In the genomic region with DNA sequence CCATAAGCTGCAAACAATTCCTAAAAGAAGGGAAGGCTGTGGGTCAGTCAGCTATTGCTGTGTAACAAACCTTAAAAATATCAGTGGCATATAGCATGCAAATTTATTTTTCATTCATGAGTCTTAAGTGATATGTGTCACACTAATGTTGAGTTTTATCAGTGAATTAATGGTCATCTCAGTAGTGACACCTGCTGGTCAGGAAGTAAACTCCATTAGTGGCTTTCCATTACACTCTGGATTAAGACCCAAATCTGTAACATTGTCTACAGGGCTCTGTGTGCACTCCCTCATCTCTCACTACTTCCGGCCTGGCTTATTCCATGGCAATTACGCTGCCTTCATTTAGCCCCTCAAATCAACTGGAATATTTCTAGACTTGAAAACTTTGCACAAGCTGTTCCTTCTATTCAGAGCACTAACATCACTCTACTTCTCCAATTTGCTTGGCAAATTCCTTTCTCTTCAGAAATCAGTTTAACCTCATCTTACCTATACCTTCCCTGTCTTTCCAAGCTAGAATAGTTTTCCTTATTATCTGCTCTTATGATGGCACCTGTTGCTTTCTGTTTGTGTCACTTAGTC, we compare ENCODE assay signal across 1 cellular context.
TF ChIP-seq lines count a peak whose summit lies in the region.

No MANE protein-coding gene starts in this region.

TF ChIP-seq in HEK293, 187 proteins besides CTCF, POLR2A, EP300 and RAD21 (continued from another document):
- 0 out of 2 replicates have a peak, but pooled peaks have one; percentile 17 for TF ChIP-seq SCRT1 (tag by site-specific recombination; IDR thresholded peaks at IDR 0.05; ENCODE audit: borderline replicate concordance)
- peak; percentile 66 for TF ChIP-seq SCRT2 (tag by site-specific recombination; IDR thresholded peaks at IDR 0.05)
- no peak for TF ChIP-seq ZBTB8A (tag by site-specific recombination; IDR thresholded peaks at IDR 0.05)
- TF ChIP-seq ZFP69B (tag by site-specific recombination; IDR thresholded peaks at IDR 0.05) = no peak
